9 cellular contexts compared by ENCODE assay signal in genomic region chr22:46171940-46172339, GRCh38. TPM values are rescaled to one million over a fixed set of nuclear protein-coding genes. Genes with fewer than 3 reads are reported as not detected.
DNase-seq lines count a peak whose midpoint lies in the region; ATAC-seq, FAIRE-seq and TF ChIP-seq lines count a peak whose summit lies in the region.
"Had no signal": no experiment of that assay in that cellular context is flagged by ENCODE, and none has a peak within 500 bp of the region (broad histone marks: within the 10 kb centered on the region; RNA-seq: fewer than 3 reads in every experiment).

No MANE protein-coding gene starts in this region.

- no peaks in the 10 kb centered on the region for H3K9me3 ChIP-seq in right cardiac atrium (ENCODE audit: control insufficient read depth, low read length)

- ATAC-seq in right cardiac atrium (peak; percentile 36 to 40), HG02571 (IDR thresholded peaks at IDR 0.05; ENCODE audit: unreplicated experiment) (no peak)

- no peak overlapping the region for H3K4me3 ChIP-seq in right cardiac atrium (ENCODE audit: low read length)

- WGBS in right cardiac atrium: 85% methylated on average over 8 of the region's 8 CpGs

- no peak for FAIRE-seq in H54 (lab: Jason Lieb, UNC)

- H3K27ac ChIP-seq in right cardiac atrium (ENCODE audit: low read length): peak overlapping the region; percentile 1

- no peak for TF ChIP-seq POLR2A in H54 (IDR thresholded peaks at IDR 0.05; ENCODE audit: low read depth, low read length)

- no peaks in the 10 kb centered on the region for H3K27me3 ChIP-seq in right cardiac atrium (ENCODE audit: control insufficient read depth, insufficient read depth)

- peaks cover 14% of the 10 kb centered on the region for H3K4me1 ChIP-seq in right cardiac atrium (ENCODE audit: control insufficient read depth, insufficient read depth, low read length)

- intact Hi-C loops in right cardiac atrium (cut with DNase I): no loop called here

- DNase-seq in AG08395 (ENCODE audit: low spot score) (peak; percentile 73), HT-29 (ENCODE audit: low spot score) (peak; percentile 59), amniotic epithelial cell (ENCODE audit: low read depth) (peak; percentile 56), right cardiac atrium (peak in 2 of 3 donors; percentile 51 to 74), H54 (ENCODE audit: insufficient read length, low spot score) (no peak), kidney glomerular epithelial cell (lab: John Stamatoyannopoulos, UW) (no peak), cerebellum (ENCODE audit: low spot score) (no peak)
- DNase-seq: NCI-H1092 had no signal

RNA-seq across cellular contexts. Expression of gene PPARA, which starts 21.6 kb away (rescaled TPM):
- total RNA-seq in HT-29 (2014; rRNA removed; shearing (Covaris generic)): 14.6 and 18.1 TPM in 2 replicates
- total RNA-seq in right cardiac atrium (10 to 100 TPM; 63.6 to 85.2 (median 72.7) TPM), cerebellum (9.1 TPM)
- polyA plus RNA-seq in right cardiac atrium: 22.9 TPM

Comparison
In these comparisons a context has a peak if more than half of its experiments do, and no peak if none do; other contexts are left out.
1. DNase-seq: peak in AG08395 (single experiment), HT-29 (single experiment), amniotic epithelial cell (single experiment) and right cardiac atrium (2 of 3); none in H54 (single experiment), kidney glomerular epithelial cell (single experiment) and cerebellum (single experiment).